Comparison of ENCODE assay signal across 1 cellular context in genomic region chr2:61962095-61962984, GRCh38.
TF ChIP-seq lines count a peak whose summit lies in the region.

No MANE protein-coding gene starts in this region.

TF ChIP-seq in K562, 482 proteins besides CTCF, POLR2A, EP300 and RAD21 (continued from another document):
- TF ChIP-seq TFE3 (CRISPR knock-in tag; IDR thresholded peaks at IDR 0.05): peak; percentile 43; the same call in 1 of the 2 replicates
